ENCODE assay signal across 9 cellular contexts in genomic region chrX:152897216-152898144, GRCh38. TPM values are rescaled to one million over a fixed set of nuclear protein-coding genes. Genes with fewer than 3 reads are reported as not detected.
DNase-seq lines count a peak whose midpoint lies in the region; ATAC-seq and TF ChIP-seq lines count a peak whose summit lies in the region.
"Had no signal": no experiment of that assay in that cellular context is flagged by ENCODE, and none has a peak within 500 bp of the region (broad histone marks: within the 10 kb centered on the region; RNA-seq: fewer than 3 reads in every experiment).

Gene ZNF185 (plus strand): TSS chrX:152898067. CDS start chrX:152914490, 16,423 bp downstream.

- DNase-seq in NCI-H2029 (lab: John Stamatoyannopoulos, UW) (peak; percentile 18), NCI-H2029 treated with DMSO at 0.1 percent for 48 hours (lab: John Stamatoyannopoulos, UW) (no peak), SJSA1 (ENCODE audit: low read depth in 1 of 2, low spot score in 2 of 2) (peak; percentile 49 to 69), hepatocyte (ENCODE audit: low spot score) (peak; percentile 75), smooth muscle cell (lab: John Stamatoyannopoulos, UW; ENCODE audit: unreplicated experiment) (no peak), retina (no peak)
- DNase-seq: CD4-positive, CD25-positive, alpha-beta regulatory T cell had no signal

- H2AFZ ChIP-seq in hepatocyte (peak within 1 kb of the TSS; percentile 49), smooth muscle cell (ENCODE audit: low read depth) (no peak within 1 kb of the TSS)

- no peaks in the 10 kb centered on the region for H4K20me1 ChIP-seq in hepatocyte (ENCODE audit: insufficient read depth, poor library complexity, severe bottlenecking)
- H4K20me1 ChIP-seq in smooth muscle cell (ENCODE audit: low read depth) = no peaks in the 10 kb centered on the region

- TF ChIP-seq CTCF in hepatocyte (IDR thresholded peaks at IDR 0.05; ENCODE audit: poor library complexity) (no peak), smooth muscle cell (IDR thresholded peaks at IDR 0.05; ENCODE audit: borderline replicate concordance, insufficient read depth, poor library complexity, severe bottlenecking) (no peak), gastroesophageal sphincter (IDR thresholded peaks at IDR 0.05) (no peak)

- TF ChIP-seq EP300 in gastroesophageal sphincter (IDR thresholded peaks at IDR 0.05) = no peak

- ATAC-seq in GM18505 (IDR thresholded peaks at IDR 0.05; ENCODE audit: unreplicated experiment) = no peak
- ATAC-seq in gastroesophageal sphincter = no peak

- WGBS in hepatocyte (ENCODE audit: low lambda C conversion rate, missing lambda C conversion rate) = 56% methylated on average over 31 of the region's 66 CpGs
- WGBS in smooth muscle cell (ENCODE audit: low lambda C conversion rate) = 53% methylated on average over 33 of the region's 66 CpGs
- WGBS in gastroesophageal sphincter (ENCODE audit: low coverage in 1 of 2), 2 donors = no CpG with 5 or more reads among the region's 66 CpGs

- no peaks in the 10 kb centered on the region for H3F3A ChIP-seq in smooth muscle cell (ENCODE audit: low read depth)

- peaks cover 32% of the 10 kb centered on the region for H3K4me1 ChIP-seq in SJSA1 (replicated peaks)
- no peaks in the 10 kb centered on the region for H3K4me1 ChIP-seq in hepatocyte (ENCODE audit: insufficient read depth)
- peaks cover 8% of the 10 kb centered on the region for H3K4me1 ChIP-seq in smooth muscle cell (ENCODE audit: low read depth)
- H3K4me1 ChIP-seq in gastroesophageal sphincter = no peaks in the 10 kb centered on the region

- no peaks in the 10 kb centered on the region for H3K27me3 ChIP-seq in SJSA1 (replicated peaks)
- H3K27me3 ChIP-seq in hepatocyte = no peaks in the 10 kb centered on the region
- H3K27me3 ChIP-seq in smooth muscle cell (ENCODE audit: low read depth) = no peaks in the 10 kb centered on the region
- peaks cover 18% of the 10 kb centered on the region for H3K27me3 ChIP-seq in gastroesophageal sphincter

- H3K79me2 ChIP-seq in hepatocyte = no peaks in the 10 kb centered on the region
- no peaks in the 10 kb centered on the region for H3K79me2 ChIP-seq in smooth muscle cell (ENCODE audit: low read depth)

- H3K9me2 ChIP-seq in hepatocyte (replicated peaks; ENCODE audit: insufficient read depth) = no peaks in the 10 kb centered on the region

- TF ChIP-seq POLR2A in GM18505 (IDR thresholded peaks at IDR 0.05; ENCODE audit: borderline replicate concordance, extremely low read depth, insufficient read depth, insufficient read length) (no peak), gastroesophageal sphincter (IDR thresholded peaks at IDR 0.05) (no peak)

- peak within 1 kb of the TSS; percentile 82 for H3K4me2 ChIP-seq in hepatocyte
- peak within 1 kb of the TSS; percentile 79 for H3K4me2 ChIP-seq in smooth muscle cell

- H3K9me3 ChIP-seq in SJSA1 (replicated peaks) = no peaks in the 10 kb centered on the region
- no peaks in the 10 kb centered on the region for H3K9me3 ChIP-seq in hepatocyte (ENCODE audit: low read depth)
- no peaks in the 10 kb centered on the region for H3K9me3 ChIP-seq in smooth muscle cell (replicated peaks; ENCODE audit: low read depth)
- no peaks in the 10 kb centered on the region for H3K9me3 ChIP-seq in gastroesophageal sphincter

- H3K9ac ChIP-seq in smooth muscle cell (ENCODE audit: low read depth) = no peak within 1 kb of the TSS

- H3K27ac ChIP-seq in SJSA1 (peak within 1 kb of the TSS; percentile 69), hepatocyte (peak within 1 kb of the TSS; percentile 55), smooth muscle cell (ENCODE audit: low read depth) (no peak within 1 kb of the TSS), gastroesophageal sphincter (no peak within 1 kb of the TSS)

- H3K36me3 ChIP-seq in SJSA1 = no peaks in the 10 kb centered on the region
- H3K36me3 ChIP-seq in hepatocyte (replicated peaks; ENCODE audit: insufficient read depth, low read depth) = no peaks in the 10 kb centered on the region
- H3K36me3 ChIP-seq in smooth muscle cell (ENCODE audit: low read depth) = no peaks in the 10 kb centered on the region
- no peaks in the 10 kb centered on the region for H3K36me3 ChIP-seq in gastroesophageal sphincter

- H3K4me3 ChIP-seq in SJSA1 = peak within 1 kb of the TSS; percentile 41
- H3K4me3 ChIP-seq in hepatocyte = peak within 1 kb of the TSS; percentile 26
- H3K4me3 ChIP-seq in smooth muscle cell = peak within 1 kb of the TSS; percentile 47
- H3K4me3 ChIP-seq in gastroesophageal sphincter = peak within 1 kb of the TSS in 1 of 2 donors; percentile 46

RNA-seq across cellular contexts. Expression of gene ZNF185, which starts in this region (rescaled TPM):
- 9.8 and 10.1 TPM in 2 replicates for total RNA-seq in SJSA1 (2014; rRNA removed; shearing (Covaris generic))
- total RNA-seq in hepatocyte (10.6 and 10.8 TPM in 2 replicates), smooth muscle cell (11.8 and 12.3 TPM in 2 replicates), gastroesophageal sphincter (10 to 100 TPM in 1 of 4 donors, 1 to 10 TPM in 3; 2.7 to 13.7 (median 3.6) TPM)
- polyA plus RNA-seq in hepatocyte (18.1 and 18.3 TPM in 2 replicates), smooth muscle cell (7.2 and 17.5 TPM in 2 replicates)

Comparison
In these comparisons a context has a peak if more than half of its experiments do, and no peak if none do; other contexts are left out.
1. DNase-seq: peak in NCI-H2029 (single experiment), SJSA1 (2 of 2) and hepatocyte (single experiment); none in NCI-H2029 treated with DMSO at 0.1 percent for 48 hours (single experiment), smooth muscle cell (single experiment) and retina (single experiment).
2. H3K27ac ChIP-seq: peak in SJSA1 (single experiment) and hepatocyte (single experiment); none in smooth muscle cell (single experiment) and gastroesophageal sphincter (0 of 4).